ENCODE assay signal across 1 cellular context in the genomic region with DNA sequence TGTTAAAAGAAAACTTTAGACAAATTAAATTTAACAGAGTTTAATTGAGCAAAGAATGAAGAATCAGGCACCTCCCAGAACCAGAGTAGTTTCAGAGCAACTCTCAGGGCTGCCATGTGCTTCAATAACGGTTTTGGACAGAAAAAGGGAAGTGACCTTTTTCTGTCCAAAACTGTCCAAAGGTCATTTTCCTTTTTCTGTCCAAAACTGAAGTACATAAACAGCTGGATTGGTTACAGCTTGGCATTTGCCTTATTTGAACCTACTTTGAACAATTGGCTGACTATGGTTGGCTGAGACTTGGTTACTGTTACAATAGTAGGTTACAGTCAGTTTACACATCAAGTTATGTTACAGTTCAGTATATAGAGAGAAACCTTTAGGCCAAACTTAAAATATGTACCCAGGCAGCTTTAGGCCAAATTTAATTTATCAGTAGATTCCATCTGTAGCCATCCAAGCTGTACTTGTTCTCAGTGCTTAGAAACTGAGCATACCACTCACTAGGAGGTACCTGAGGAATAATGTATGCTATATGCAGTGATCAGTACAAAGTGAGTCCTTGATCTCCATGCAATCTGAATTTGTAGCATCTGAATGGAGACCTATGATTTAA.
A peak's percentile ranks its signal among the peaks of the same experiment; 100 is the strongest.
TF ChIP-seq lines count a peak whose summit lies in the region.

No MANE protein-coding gene starts in this region.

TF ChIP-seq in GM12878, 131 proteins besides CTCF, POLR2A, EP300 and RAD21:
- peak; percentile 90 for TF ChIP-seq SPI1 (IDR thresholded peaks at IDR 0.05; ENCODE audit: borderline replicate concordance, insufficient read depth, low read depth, low read length)
- no peak for TF ChIP-seq EGR1 (IDR thresholded peaks at IDR 0.05; ENCODE audit: borderline replicate concordance in 1 of 2, low read depth in 2 of 2, low read length in 2 of 2)
- 0 out of 2 replicates have a peak, but pooled peaks have one; percentile 39 for TF ChIP-seq ZNF687 (IDR thresholded peaks at IDR 0.05)
- peak; percentile 15 for TF ChIP-seq ZZZ3 (IDR thresholded peaks at IDR 0.05; ENCODE audit: control insufficient read depth, insufficient read length, low read depth)
- peak in 1 of 2 experiments; percentile 27; a peak in 1 of 4 replicates for TF ChIP-seq IKZF2 (IDR thresholded peaks at IDR 0.05)
- TF ChIP-seq IKZF1 (conservative IDR thresholded peaks at IDR 0.05), result peak; percentile 48; the same call in 1 of the 2 replicates
- peak; percentile 68 for TF ChIP-seq NR2F1 (conservative IDR thresholded peaks at IDR 0.05)
- TF ChIP-seq EED (IDR thresholded peaks at IDR 0.05; ENCODE audit: low read depth), result no peak
